ENCODE assay signal across 8 cellular contexts in the genomic region with DNA sequence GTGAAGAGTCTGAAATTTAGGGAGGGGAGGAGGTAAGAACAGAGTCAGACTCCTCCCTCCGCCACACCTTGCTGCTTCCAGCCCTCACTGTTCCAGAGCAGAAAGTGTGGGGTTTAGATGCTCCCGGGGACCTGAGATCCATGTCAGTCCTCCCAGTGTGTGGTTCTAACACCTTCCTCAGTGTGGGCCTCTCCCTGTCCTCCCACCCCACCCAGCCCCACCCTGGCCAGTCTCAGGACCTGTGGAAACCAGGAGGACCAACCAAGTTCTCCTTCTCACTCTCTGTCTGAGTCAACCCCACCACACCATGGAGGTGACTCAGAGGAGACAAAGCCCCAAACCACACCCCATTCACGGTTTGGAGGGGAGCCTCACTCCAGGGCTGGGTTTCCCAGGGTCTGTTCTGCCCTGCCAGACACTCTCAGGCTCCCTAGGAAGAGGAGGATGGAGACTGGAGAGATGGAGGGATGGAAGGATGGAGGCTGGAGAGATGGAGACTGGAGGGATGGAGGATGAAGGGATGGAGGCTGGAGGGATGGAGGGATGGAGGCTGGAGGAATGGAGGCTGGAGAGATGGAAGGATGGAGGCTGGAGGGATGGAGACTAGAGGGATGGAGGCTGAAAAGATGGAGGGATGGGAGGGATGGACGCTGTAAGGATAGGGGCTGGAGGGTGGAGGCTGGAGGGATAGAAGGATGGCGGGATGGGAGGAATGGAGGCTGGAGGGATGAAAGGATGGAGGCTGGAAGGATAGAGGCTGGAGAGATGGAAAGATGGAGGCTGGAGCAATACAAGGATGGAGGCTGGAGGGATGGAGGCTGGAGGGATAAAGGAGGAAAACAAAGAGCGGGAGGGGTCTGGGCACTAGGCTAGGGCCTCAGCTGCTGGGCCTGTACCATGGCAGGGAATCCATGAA.
DNase-seq lines count a peak whose midpoint lies in the region; ATAC-seq and TF ChIP-seq lines count a peak whose summit lies in the region.

No MANE protein-coding gene starts in this region.

- ATAC-seq in Right ventricle myocardium inferior = no peak

- H3K27ac Mint-ChIP-seq in IgD-negative memory B cell = peak overlapping the region in 2 of 3 donors; percentile 95 to 96

- peak overlapping the region in 3 of 4 donors; percentile 51 to 87 (median 73) for H3K4me3 Mint-ChIP-seq in IgD-negative memory B cell

- H3K4me1 Mint-ChIP-seq in IgD-negative memory B cell = peaks cover 46 to 63% (median 58%) of the 10 kb centered on the region in 3 donors

- H3K9me3 ChIP-seq in spleen (no peaks in the 10 kb centered on the region), MG63 (no peaks in the 10 kb centered on the region)

- peak overlapping the region; percentile 63 to 84 (median 80) for H3K27ac ChIP-seq in spleen

- no peaks in the 10 kb centered on the region for H3K9me3 Mint-ChIP-seq in IgD-negative memory B cell

- intact Hi-C loops in spleen (cut with DNase I; ENCODE audit: low total_unique reads) (no loop called here), Right ventricle myocardium inferior (cut with DNase I) (no loop called here)

- WGBS in spleen, 5 donors = 50 to 64% (median 59%) methylated on average over 6 of the region's 6 CpGs

- H3K27me3 ChIP-seq in spleen (replicated peaks in 1 of 7) = no peaks in the 10 kb centered on the region
- H3K27me3 ChIP-seq in MG63 = no peaks in the 10 kb centered on the region

- DNase-seq in SIG-M5 treated with dmso at 0.1 percent for 504 hours (lab: John Stamatoyannopoulos, UW; ENCODE audit: unreplicated experiment) = peak; percentile 71
- DNase-seq in SIG-M5 (lab: John Stamatoyannopoulos, UW) = no peak
- peak; percentile 57 for DNase-seq in activated T-cell treated with anti-CD3 and anti-CD28 coated beads for 1 hour (ENCODE audit: low read depth)
- DNase-seq in spleen = no peak
- DNase-seq in Right ventricle myocardium inferior (ENCODE audit: missing footprints) = no peak
- DNase-seq in AG08396 (ENCODE audit: low spot score) = no peak
- no peak for DNase-seq in MG63

- TF ChIP-seq POLR2A in spleen (IDR thresholded peaks at IDR 0.05) = no peak

- H3K36me3 Mint-ChIP-seq in IgD-negative memory B cell = no peaks in the 10 kb centered on the region

- TF ChIP-seq CTCF in spleen (IDR thresholded peaks at IDR 0.05 in 8 of 11, conservative IDR thresholded peaks at IDR 0.05 in 3 of 11) = no peak

- H3K4me1 ChIP-seq in spleen = peaks cover 64 to 99% (median 86%) of the 10 kb centered on the region in 6 donors

- no peak overlapping the region for H3K4me3 ChIP-seq in spleen
- H3K4me3 ChIP-seq in MG63 = no peak overlapping the region

- H3K27me3 Mint-ChIP-seq in IgD-negative memory B cell = no peaks in the 10 kb centered on the region

- H3K36me3 ChIP-seq in spleen (no peaks in the 10 kb centered on the region), MG63 (no peaks in the 10 kb centered on the region)

Comparison
In these comparisons a context has a peak if more than half of its experiments do, and no peak if none do; other contexts are left out.
1. DNase-seq: peak in SIG-M5 treated with dmso at 0.1 percent for 504 hours (single experiment) and activated T-cell treated with anti-CD3 and anti-CD28 coated beads for 1 hour (single experiment); none in SIG-M5 (single experiment), spleen (single experiment), Right ventricle myocardium inferior (single experiment), AG08396 (single experiment) and MG63 (single experiment).